17 cellular contexts compared by ENCODE assay signal in the genomic region with DNA sequence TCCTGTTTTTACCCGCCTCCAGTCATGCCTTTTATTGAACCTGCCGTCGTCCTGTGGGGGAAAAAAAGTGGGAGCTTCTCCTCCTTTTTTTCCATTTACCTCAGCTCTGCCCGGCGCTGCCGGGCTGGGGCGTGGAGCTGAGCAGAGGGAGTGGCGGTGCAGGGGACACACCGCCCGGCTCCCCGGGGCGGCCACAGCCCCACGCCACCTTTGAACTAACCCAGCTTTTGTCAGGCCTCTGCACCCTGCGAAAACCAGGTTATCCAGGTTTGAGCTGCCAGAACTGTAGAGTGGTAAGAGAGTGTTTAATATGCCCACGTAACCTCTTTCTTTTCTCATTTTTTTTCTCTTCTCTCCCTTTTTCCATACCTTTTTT.
"Had no signal": no experiment of that assay in that cellular context is flagged by ENCODE, and none has a peak within 500 bp of the region (broad histone marks: within the 10 kb centered on the region; RNA-seq: fewer than 3 reads in every experiment).

No MANE protein-coding gene starts in this region.

- H3K27ac ChIP-seq: parathyroid adenoma, psoas muscle, right lobe of liver, uterus had no signal

- H3K9me3 ChIP-seq: heart left ventricle, psoas muscle, right lobe of liver, stomach, upper lobe of left lung, uterus had no signal

- DNase-seq: cortex of kidney; effector CD8-positive, alpha-beta T cell; heart left ventricle; hippocampal formation; mammary epithelial cell; occipital lobe; retina; right lobe of liver; stimulated activated CD4-positive, alpha-beta T cell treated with anti-CD3 and anti-CD28 coated beads, Interleukin-12 subunit alpha, Interleukin-12 subunit beta, amount 100 ng/mL, for 4 hours; stimulated activated naive CD4-positive, alpha-beta T cell; stomach; uterus had no signal

- H3K4me3 ChIP-seq: dorsolateral prefrontal cortex, heart left ventricle, psoas muscle, right lobe of liver, stomach, upper lobe of left lung, uterus had no signal

- H3K27ac Mint-ChIP-seq: nephron had no signal

- H3K4me3 Mint-ChIP-seq: nephron had no signal

- H3K27me3 ChIP-seq: dorsolateral prefrontal cortex, heart left ventricle, right lobe of liver, stomach, upper lobe of left lung, uterus had no signal

- H3K36me3 ChIP-seq: right lobe of liver, upper lobe of left lung, uterus had no signal

- H3K4me1 ChIP-seq: parathyroid adenoma, psoas muscle, right lobe of liver, upper lobe of left lung, uterus had no signal

- ATAC-seq: heart left ventricle, psoas muscle, right lobe of liver had no signal
